In genomic region chr6:56699066-56699654, GRCh38 we compare ENCODE assay signal across 9 cellular contexts.
A peak's percentile ranks its signal among the peaks of the same experiment; 100 is the strongest.
DNase-seq lines count a peak whose midpoint lies in the region; ATAC-seq and TF ChIP-seq lines count a peak whose summit lies in the region.
"Had no signal": no experiment of that assay in that cellular context is flagged by ENCODE, and none has a peak within 500 bp of the region (broad histone marks: within the 10 kb centered on the region; RNA-seq: fewer than 3 reads in every experiment).

No MANE protein-coding gene starts in this region.

- TF ChIP-seq CTCF in choroid plexus epithelial cell (conservative IDR thresholded peaks at IDR 0.05; ENCODE audit: low read depth, low read length) (peak; percentile 55), nephron progenitor cell (IDR thresholded peaks at IDR 0.05) (peak; percentile 36)

- no peak overlapping the region for H3K4me3 Mint-ChIP-seq in nephron progenitor cell

- peaks cover 5% of the 10 kb centered on the region for H3K4me1 Mint-ChIP-seq in nephron progenitor cell

- H3K27ac Mint-ChIP-seq in nephron progenitor cell, result no peak overlapping the region

- DNase-seq in DMS79 treated with DMSO at 0.1 percent for 48 hours (lab: John Stamatoyannopoulos, UW), result peak; percentile 74
- DNase-seq in DMS79 (lab: John Stamatoyannopoulos, UW), result no peak
- peak; percentile 24 for DNase-seq in NCI-H524 treated with DMSO at 0.1 percent for 48 hours (lab: John Stamatoyannopoulos, UW)
- peak; percentile 65 for DNase-seq in choroid plexus epithelial cell (ENCODE audit: low read depth)
- DNase-seq in nephron progenitor cell, result no peak

- peaks cover 12% of the 10 kb centered on the region for H3K36me3 Mint-ChIP-seq in nephron progenitor cell (ENCODE audit: low read depth)

- no peaks in the 10 kb centered on the region for H3K27me3 Mint-ChIP-seq in nephron progenitor cell (ENCODE audit: low read depth, poor library complexity)

- no peak overlapping the region for H3K4me3 ChIP-seq in choroid plexus epithelial cell (ENCODE audit: low read depth, low read length)
- H3K4me3 ChIP-seq: BLaER1 treated with 17β-estradiol and CSF1 and Interleukin-3, amounts not matched to agents 10 nM and 100 nM had no signal

- ATAC-seq in GM19467 (IDR thresholded peaks at IDR 0.05; ENCODE audit: unreplicated experiment), result no peak
- ATAC-seq in GM19023 (IDR thresholded peaks at IDR 0.05; ENCODE audit: unreplicated experiment), result no peak
- no peak for ATAC-seq in HG03280 (IDR thresholded peaks at IDR 0.05; ENCODE audit: unreplicated experiment)

- peaks cover 3% of the 10 kb centered on the region for H3K9me3 Mint-ChIP-seq in nephron progenitor cell

Comparison
In these comparisons a context has a peak if more than half of its experiments do, and no peak if none do; other contexts are left out.
1. DNase-seq: peak in DMS79 treated with DMSO at 0.1 percent for 48 hours (single experiment), NCI-H524 treated with DMSO at 0.1 percent for 48 hours (single experiment) and choroid plexus epithelial cell (single experiment); none in DMS79 (single experiment) and nephron progenitor cell (single experiment).